1 cellular context compared by ENCODE assay signal in the genomic region with DNA sequence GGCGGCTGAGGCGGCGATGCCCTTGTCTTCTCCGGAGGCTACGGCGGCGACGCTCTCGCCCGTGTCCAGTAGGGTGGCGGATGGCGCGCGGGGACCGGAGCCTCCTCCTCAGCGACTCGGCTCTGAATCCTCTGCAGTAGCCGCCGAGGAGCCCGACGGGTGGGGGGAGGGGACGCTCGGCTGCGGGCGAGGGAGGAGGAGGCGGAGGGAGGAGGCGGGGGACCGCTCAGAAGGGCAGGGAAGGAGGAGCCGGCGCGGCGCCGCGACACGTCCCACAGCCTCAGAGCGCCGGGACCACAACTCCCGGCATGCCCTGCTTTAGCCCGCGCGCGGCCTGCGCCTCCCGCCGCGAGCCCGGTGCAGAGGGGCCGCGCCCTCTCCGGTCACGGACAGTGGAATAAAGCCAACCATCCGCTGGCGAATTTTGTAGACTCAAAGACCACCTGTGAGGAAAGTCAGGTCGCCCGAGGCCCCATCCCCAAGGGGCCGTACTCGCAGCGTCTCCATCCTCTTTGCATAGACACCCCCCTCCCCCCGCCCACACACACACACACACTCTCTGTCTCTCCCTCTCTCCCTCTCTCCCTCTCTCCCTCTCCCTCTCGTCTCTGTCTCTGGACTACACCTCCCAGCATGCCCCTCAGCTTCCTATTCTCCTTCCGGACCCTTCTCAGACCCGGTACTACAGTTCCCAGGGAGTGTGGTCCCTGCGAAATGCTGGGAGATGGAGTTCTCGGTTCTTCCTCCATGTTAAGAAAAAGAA.
A peak's percentile ranks its signal among the peaks of the same experiment; 100 is the strongest.
TF ChIP-seq lines count a peak whose summit lies in the region.

A gene with protein sequence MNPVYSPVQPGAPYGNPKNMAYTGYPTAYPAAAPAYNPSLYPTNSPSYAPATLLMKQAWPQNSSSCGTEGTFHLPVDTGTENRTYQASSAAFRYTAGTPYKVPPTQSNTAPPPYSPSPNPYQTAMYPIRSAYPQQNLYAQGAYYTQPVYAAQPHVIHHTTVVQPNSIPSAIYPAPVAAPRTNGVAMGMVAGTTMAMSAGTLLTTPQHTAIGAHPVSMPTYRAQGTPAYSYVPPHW (minus strand): TSS at position 157 of the 763 bp plus-strand sequence. CDS start 129,638 bp downstream, outside the sequence.

TF ChIP-seq in HepG2, 621 proteins besides CTCF, POLR2A, EP300 and RAD21 (continued from another document and continues in another):
- 0 out of 2 replicates have a peak, but pooled peaks have one; percentile 89 for TF ChIP-seq ZNF136 (CRISPR knock-in tag; IDR thresholded peaks at IDR 0.05; ENCODE audit: low read depth)
- TF ChIP-seq HOXA3 (CRISPR knock-in tag; IDR thresholded peaks at IDR 0.05) = peak; percentile 60; the same call in 1 of the 2 replicates
- no peak for TF ChIP-seq HOXA9 (CRISPR knock-in tag; IDR thresholded peaks at IDR 0.05; ENCODE audit: borderline replicate concordance)
- peak; percentile 40 for TF ChIP-seq JARID2 (CRISPR knock-in tag; IDR thresholded peaks at IDR 0.05; ENCODE audit: insufficient replicate concordance)
- no peak for TF ChIP-seq ELF4 (CRISPR knock-in tag; IDR thresholded peaks at IDR 0.05; ENCODE audit: borderline replicate concordance)
- no peak for TF ChIP-seq PAWR (CRISPR knock-in tag; IDR thresholded peaks at IDR 0.05; ENCODE audit: borderline replicate concordance)
- no peak for TF ChIP-seq NONO (IDR thresholded peaks at IDR 0.05)
- TF ChIP-seq NONO (CRISPR knock-in tag; conservative IDR thresholded peaks at IDR 0.05) = peak; percentile 73
- TF ChIP-seq ATF1 (CRISPR knock-in tag; IDR thresholded peaks at IDR 0.05) = peak; percentile 88
- peak; percentile 49 for TF ChIP-seq PHF5A (CRISPR knock-in tag; IDR thresholded peaks at IDR 0.05; ENCODE audit: low read depth, unreplicated experiment)
- TF ChIP-seq KLF9 (CRISPR knock-in tag; IDR thresholded peaks at IDR 0.05; ENCODE audit: low read depth) = 0 out of 2 replicates have a peak, but pooled peaks have one; percentile 64
- no peak for TF ChIP-seq ZNF660 (CRISPR knock-in tag; IDR thresholded peaks at IDR 0.05; ENCODE audit: borderline replicate concordance, low read depth)
- no peak for TF ChIP-seq NFE2 (CRISPR knock-in tag; IDR thresholded peaks at IDR 0.05)
- TF ChIP-seq ZZZ3 (CRISPR knock-in tag; IDR thresholded peaks at IDR 0.05; ENCODE audit: borderline replicate concordance) = no peak; the same call in 1 of the 2 replicates
- TF ChIP-seq, protein P1, sequence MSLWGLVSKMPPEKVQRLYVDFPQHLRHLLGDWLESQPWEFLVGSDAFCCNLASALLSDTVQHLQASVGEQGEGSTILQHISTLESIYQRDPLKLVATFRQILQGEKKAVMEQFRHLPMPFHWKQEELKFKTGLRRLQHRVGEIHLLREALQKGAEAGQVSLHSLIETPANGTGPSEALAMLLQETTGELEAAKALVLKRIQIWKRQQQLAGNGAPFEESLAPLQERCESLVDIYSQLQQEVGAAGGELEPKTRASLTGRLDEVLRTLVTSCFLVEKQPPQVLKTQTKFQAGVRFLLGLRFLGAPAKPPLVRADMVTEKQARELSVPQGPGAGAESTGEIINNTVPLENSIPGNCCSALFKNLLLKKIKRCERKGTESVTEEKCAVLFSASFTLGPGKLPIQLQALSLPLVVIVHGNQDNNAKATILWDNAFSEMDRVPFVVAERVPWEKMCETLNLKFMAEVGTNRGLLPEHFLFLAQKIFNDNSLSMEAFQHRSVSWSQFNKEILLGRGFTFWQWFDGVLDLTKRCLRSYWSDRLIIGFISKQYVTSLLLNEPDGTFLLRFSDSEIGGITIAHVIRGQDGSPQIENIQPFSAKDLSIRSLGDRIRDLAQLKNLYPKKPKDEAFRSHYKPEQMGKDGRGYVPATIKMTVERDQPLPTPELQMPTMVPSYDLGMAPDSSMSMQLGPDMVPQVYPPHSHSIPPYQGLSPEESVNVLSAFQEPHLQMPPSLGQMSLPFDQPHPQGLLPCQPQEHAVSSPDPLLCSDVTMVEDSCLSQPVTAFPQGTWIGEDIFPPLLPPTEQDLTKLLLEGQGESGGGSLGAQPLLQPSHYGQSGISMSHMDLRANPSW (CRISPR knock-in tag; IDR thresholded peaks at IDR 0.05; ENCODE audit: borderline replicate concordance) = 0 out of 2 replicates have a peak, but pooled peaks have one; percentile 17
- TF ChIP-seq NFE2L1 (CRISPR knock-in tag; IDR thresholded peaks at IDR 0.05; ENCODE audit: borderline replicate concordance) = no peak
- peak; percentile 56; the same call in 1 of the 2 replicates for TF ChIP-seq SKIL (CRISPR knock-in tag; IDR thresholded peaks at IDR 0.05; ENCODE audit: borderline replicate concordance)
- TF ChIP-seq ZBTB7A (CRISPR knock-in tag; IDR thresholded peaks at IDR 0.05) = no peak; the same call in 1 of the 2 replicates
- TF ChIP-seq SIX4 (CRISPR knock-in tag; IDR thresholded peaks at IDR 0.05) = peak; percentile 39; the same call in 1 of the 2 replicates
- 0 out of 2 replicates have a peak, but pooled peaks have one; percentile 57 for TF ChIP-seq NRL (CRISPR knock-in tag; IDR thresholded peaks at IDR 0.05; ENCODE audit: borderline replicate concordance)
- TF ChIP-seq ZNF138 (CRISPR knock-in tag; IDR thresholded peaks at IDR 0.05; ENCODE audit: low read depth) = 0 out of 2 replicates have a peak, but pooled peaks have one; percentile 25
- TF ChIP-seq ATF4 (CRISPR knock-in tag; IDR thresholded peaks at IDR 0.05) = 0 out of 4 replicates have a peak, but pooled peaks of 1 of the 2 experiments have one; percentile 3
- TF ChIP-seq ZBTB38 (CRISPR knock-in tag; IDR thresholded peaks at IDR 0.05) = 0 out of 2 replicates have a peak, but pooled peaks have one; percentile 37
- TF ChIP-seq, protein P2, sequence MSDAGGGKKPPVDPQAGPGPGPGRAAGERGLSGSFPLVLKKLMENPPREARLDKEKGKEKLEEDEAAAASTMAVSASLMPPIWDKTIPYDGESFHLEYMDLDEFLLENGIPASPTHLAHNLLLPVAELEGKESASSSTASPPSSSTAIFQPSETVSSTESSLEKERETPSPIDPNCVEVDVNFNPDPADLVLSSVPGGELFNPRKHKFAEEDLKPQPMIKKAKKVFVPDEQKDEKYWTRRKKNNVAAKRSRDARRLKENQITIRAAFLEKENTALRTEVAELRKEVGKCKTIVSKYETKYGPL (CRISPR knock-in tag; IDR thresholded peaks at IDR 0.05) = no peak
- TF ChIP-seq, protein P3, sequence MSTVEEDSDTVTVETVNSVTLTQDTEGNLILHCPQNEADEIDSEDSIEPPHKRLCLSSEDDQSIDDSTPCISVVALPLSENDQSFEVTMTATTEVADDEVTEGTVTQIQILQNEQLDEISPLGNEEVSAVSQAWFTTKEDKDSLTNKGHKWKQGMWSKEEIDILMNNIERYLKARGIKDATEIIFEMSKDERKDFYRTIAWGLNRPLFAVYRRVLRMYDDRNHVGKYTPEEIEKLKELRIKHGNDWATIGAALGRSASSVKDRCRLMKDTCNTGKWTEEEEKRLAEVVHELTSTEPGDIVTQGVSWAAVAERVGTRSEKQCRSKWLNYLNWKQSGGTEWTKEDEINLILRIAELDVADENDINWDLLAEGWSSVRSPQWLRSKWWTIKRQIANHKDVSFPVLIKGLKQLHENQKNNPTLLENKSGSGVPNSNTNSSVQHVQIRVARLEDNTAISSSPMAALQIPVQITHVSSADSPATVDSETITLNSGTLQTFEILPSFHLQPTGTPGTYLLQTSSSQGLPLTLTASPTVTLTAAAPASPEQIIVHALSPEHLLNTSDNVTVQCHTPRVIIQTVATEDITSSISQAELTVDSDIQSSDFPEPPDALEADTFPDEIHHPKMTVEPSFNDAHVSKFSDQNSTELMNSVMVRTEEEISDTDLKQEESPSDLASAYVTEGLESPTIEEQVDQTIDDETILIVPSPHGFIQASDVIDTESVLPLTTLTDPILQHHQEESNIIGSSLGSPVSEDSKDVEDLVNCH (CRISPR knock-in tag; IDR thresholded peaks at IDR 0.05) = no peak
- peak; percentile 68; the same call in 1 of the 2 replicates for TF ChIP-seq MAZ (IDR thresholded peaks at IDR 0.05; ENCODE audit: borderline replicate concordance, low read depth, low read length)
- peak; percentile 84; the same call in 1 of the 2 replicates for TF ChIP-seq MAZ (CRISPR knock-in tag; IDR thresholded peaks at IDR 0.05; ENCODE audit: low read depth)
- TF ChIP-seq TEAD3 (CRISPR knock-in tag; optimal IDR thresholded peaks at IDR 0.05; ENCODE audit: borderline replicate concordance) = no peak
- TF ChIP-seq KDM2A (CRISPR knock-in tag; IDR thresholded peaks at IDR 0.05; ENCODE audit: borderline replicate concordance, low read depth) = peak; percentile 89
- peak; percentile 73; the same call in 1 of the 2 replicates for TF ChIP-seq SP5 (CRISPR knock-in tag; IDR thresholded peaks at IDR 0.05; ENCODE audit: borderline replicate concordance, low read depth)
- peak; percentile 53; the same call in 1 of the 2 replicates for TF ChIP-seq ZNF747 (CRISPR knock-in tag; IDR thresholded peaks at IDR 0.05; ENCODE audit: borderline replicate concordance)
- TF ChIP-seq ZBTB14 (CRISPR knock-in tag; IDR thresholded peaks at IDR 0.05) = peak; percentile 90
- TF ChIP-seq BRF2 (CRISPR knock-in tag; IDR thresholded peaks at IDR 0.05) = 0 out of 2 replicates have a peak, but pooled peaks have one; percentile 52
- no peak for TF ChIP-seq NFRKB (IDR thresholded peaks at IDR 0.05)
- TF ChIP-seq, protein P4, sequence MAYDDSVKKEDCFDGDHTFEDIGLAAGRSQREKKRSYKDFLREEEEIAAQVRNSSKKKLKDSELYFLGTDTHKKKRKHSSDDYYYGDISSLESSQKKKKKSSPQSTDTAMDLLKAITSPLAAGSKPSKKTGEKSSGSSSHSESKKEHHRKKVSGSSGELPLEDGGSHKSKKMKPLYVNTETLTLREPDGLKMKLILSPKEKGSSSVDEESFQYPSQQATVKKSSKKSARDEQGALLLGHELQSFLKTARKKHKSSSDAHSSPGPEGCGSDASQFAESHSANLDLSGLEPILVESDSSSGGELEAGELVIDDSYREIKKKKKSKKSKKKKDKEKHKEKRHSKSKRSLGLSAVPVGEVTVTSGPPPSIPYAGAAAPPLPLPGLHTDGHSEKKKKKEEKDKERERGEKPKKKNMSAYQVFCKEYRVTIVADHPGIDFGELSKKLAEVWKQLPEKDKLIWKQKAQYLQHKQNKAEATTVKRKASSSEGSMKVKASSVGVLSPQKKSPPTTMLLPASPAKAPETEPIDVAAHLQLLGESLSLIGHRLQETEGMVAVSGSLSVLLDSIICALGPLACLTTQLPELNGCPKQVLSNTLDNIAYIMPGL (CRISPR knock-in tag; IDR thresholded peaks at IDR 0.05; ENCODE audit: borderline replicate concordance in 1 of 2, low read depth in 1 of 2) = peak; percentile 53 to 59; a peak in 3 of 4 replicates
- TF ChIP-seq HDAC2 (CRISPR knock-in tag; IDR thresholded peaks at IDR 0.05) = peak; percentile 49; the same call in 1 of the 2 replicates
- peak; percentile 6; the same call in 1 of the 2 replicates for TF ChIP-seq NCOA2 (CRISPR knock-in tag; IDR thresholded peaks at IDR 0.05)
- peak; percentile 55; the same call in 1 of the 2 replicates for TF ChIP-seq MEIS2 (CRISPR knock-in tag; IDR thresholded peaks at IDR 0.05)
- no peak for TF ChIP-seq ZNF777 (CRISPR knock-in tag; IDR thresholded peaks at IDR 0.05)
- TF ChIP-seq ZNF276 (CRISPR knock-in tag; IDR thresholded peaks at IDR 0.05; ENCODE audit: low read depth) = no peak
- no peak for TF ChIP-seq HNRNPH1 (optimal IDR thresholded peaks at IDR 0.05; ENCODE audit: low read depth, low read length)
- no peak for TF ChIP-seq REXO4 (CRISPR knock-in tag; IDR thresholded peaks at IDR 0.05; ENCODE audit: borderline replicate concordance)
- 0 out of 2 replicates have a peak, but pooled peaks have one; percentile 49 for TF ChIP-seq ZBTB42 (CRISPR knock-in tag; IDR thresholded peaks at IDR 0.05)
